8 cellular contexts compared by ENCODE assay signal in genomic region chr17:65561394-65562205, GRCh38. TPM values are rescaled to one million over a fixed set of nuclear protein-coding genes. Genes with fewer than 3 reads are reported as not detected.
DNase-seq lines count a peak whose midpoint lies in the region; ATAC-seq, FAIRE-seq and TF ChIP-seq lines count a peak whose summit lies in the region.

Gene AXIN2, minus strand, starts transcription at chr17:65561648. Its CDS starts 3,028 bp downstream, at chr17:65558620.

- H3K9me3 Mint-ChIP-seq in activated CD8-positive, alpha-beta memory T cell treated with anti-CD3 and anti-CD28 coated beads, Interleukin-2, amount 10 ng/mL, durations not matched to agents 7 days and 5 days (ENCODE audit: low read depth) = no peaks in the 10 kb centered on the region

- DNase-seq in AML-193 (lab: John Stamatoyannopoulos, UW) (peak; percentile 57 to 67), NCI-H69 (lab: John Stamatoyannopoulos, UW) (peak; percentile 96), H1 (ENCODE audit: low read depth in 1 of 2, low spot score in 2 of 2) (peak; percentile 62 to 89), mesendoderm (peak; percentile 98)
- DNase-seq in activated CD8-positive, alpha-beta memory T cell treated with anti-CD3 and anti-CD28 coated beads, Interleukin-2, amount 10 ng/mL, durations not matched to agents 7 days and 5 days = peak; percentile 86
- peak; percentile 65 for DNase-seq in stimulated activated CD8-positive, alpha-beta memory T cell treated with anti-CD3 and anti-CD28 coated beads, Interleukin-12 subunit alpha, Interleukin-12 subunit beta, amount 100 ng/mL, for 24 hours (ENCODE audit: extremely low read depth)

- peak within 1 kb of the TSS; percentile 72; the same call in 1 of the 2 replicates for H2BK5ac ChIP-seq in H1 (ENCODE audit: low read depth, low read length)
- no peak within 1 kb of the TSS for H2BK5ac ChIP-seq in mesendoderm (ENCODE audit: low read length)

- TF ChIP-seq CTCF in H1 (IDR thresholded peaks at IDR 0.05; ENCODE audit: control extremely low read depth in 1 of 3, insufficient read depth in 1 of 3, low read depth in 1 of 3, low read length in 3 of 3) = no peak

- peak within 1 kb of the TSS; percentile 78; the same call in 1 of the 2 replicates for H2AK5ac ChIP-seq in H1 (ENCODE audit: low read depth, low read length)
- no peak within 1 kb of the TSS for H2AK5ac ChIP-seq in mesendoderm (ENCODE audit: low read length)

- H3K27ac ChIP-seq in H1 (ENCODE audit: low read depth, low read length) (peak within 1 kb of the TSS; percentile 27; the same call in 1 of the 2 replicates), mesendoderm (ENCODE audit: low read depth, low read length) (peak within 1 kb of the TSS; percentile 99)

- H4K5ac ChIP-seq in H1 (ENCODE audit: insufficient read length, low read depth, low read length) (peak within 1 kb of the TSS; percentile 13), mesendoderm (ENCODE audit: low read length) (no peak within 1 kb of the TSS)

- H3K23ac ChIP-seq in H1 (ENCODE audit: insufficient read length) = peak within 1 kb of the TSS; percentile 84
- no peak within 1 kb of the TSS for H3K23ac ChIP-seq in mesendoderm (ENCODE audit: low read length)

- peak within 1 kb of the TSS; percentile 91; the same call in 1 of the 2 replicates for H3K18ac ChIP-seq in H1 (ENCODE audit: extremely low read depth, low read length)
- peak within 1 kb of the TSS; percentile 99 for H3K18ac ChIP-seq in mesendoderm (ENCODE audit: low read length)

- no peak for TF ChIP-seq EP300 in H1 (IDR thresholded peaks at IDR 0.05; ENCODE audit: borderline replicate concordance in 1 of 2, low read depth in 2 of 2, low read length in 2 of 2)

- TF ChIP-seq RAD21 in H1 (IDR thresholded peaks at IDR 0.05 in 1 of 2, conservative IDR thresholded peaks at IDR 0.05 in 1 of 2; ENCODE audit: low read depth in 2 of 2, low read length in 2 of 2) = peak; percentile 29 to 41; a peak in 3 of 4 replicates

- H3K4me3 ChIP-seq in H1 (ENCODE audit: extremely low read depth in 1 of 4, insufficient read depth in 2 of 4, low read depth in 3 of 4, low read length in 4 of 4) (peak within 1 kb of the TSS; percentile 49 to 93 (median 91)), mesendoderm (ENCODE audit: low read length) (peak within 1 kb of the TSS; percentile 64)

- no peak for FAIRE-seq in H1 (lab: Jason Lieb, UNC)

- H4K20me1 ChIP-seq in H1 (replicated peaks in 1 of 2; ENCODE audit: control insufficient read depth in 1 of 2, insufficient read depth in 2 of 2, low read length in 2 of 2) = peaks cover 16% of the 10 kb centered on the region in 2 experiments

- ATAC-seq in GM19328 (IDR thresholded peaks at IDR 0.05; ENCODE audit: unreplicated experiment) (peak; percentile 77), HG03460 (IDR thresholded peaks at IDR 0.05; ENCODE audit: unreplicated experiment) (peak; percentile 82)
- ATAC-seq in activated CD8-positive, alpha-beta memory T cell treated with anti-CD3 and anti-CD28 coated beads, Interleukin-2, amount 10 ng/mL, durations not matched to agents 7 days and 5 days = peak; percentile 91

- H3K56ac ChIP-seq in H1 (replicated peaks; ENCODE audit: insufficient read length, low read depth, low read length) (peak within 1 kb of the TSS; percentile 34), mesendoderm (ENCODE audit: low read length) (peak within 1 kb of the TSS; percentile 86)

- peaks cover 18% of the 10 kb centered on the region for H3K27me3 Mint-ChIP-seq in activated CD8-positive, alpha-beta memory T cell treated with anti-CD3 and anti-CD28 coated beads, Interleukin-2, amount 10 ng/mL, durations not matched to agents 7 days and 5 days

- POLR2A ChIA-PET in H1 (lab: Charles Lee; ENCODE audit: partially characterized antibody) = interaction anchor here (0.7 to 2.3 kb wide), 2 partner anchors 11 to 448 kb away, joined by 3 to 8 read pairs; no protein-coding TSS in a partner anchor

- H3K9ac ChIP-seq in H1 (replicated peaks in 1 of 4; ENCODE audit: extremely low read depth in 1 of 4, low read depth in 3 of 4, low read length in 3 of 4) (peak within 1 kb of the TSS in 3 of 4 experiments; percentile 45 to 65 (median 56); a peak in 5 of 7 replicates), mesendoderm (ENCODE audit: low read length) (peak within 1 kb of the TSS; percentile 75)

- TF ChIP-seq POLR2A in H1 (IDR thresholded peaks at IDR 0.05; ENCODE audit: control extremely low read depth in 1 of 2, low read depth in 2 of 2, low read length in 2 of 2) = no peak

- peak within 1 kb of the TSS; percentile 93; the same call in 1 of the 2 replicates for H2BK12ac ChIP-seq in H1 (ENCODE audit: low read depth, low read length)

- H4K8ac ChIP-seq in H1 (ENCODE audit: extremely low read depth, insufficient read depth, low read length) = peak within 1 kb of the TSS; percentile 77
- peak within 1 kb of the TSS; percentile 76 for H4K8ac ChIP-seq in mesendoderm (ENCODE audit: low read depth, low read length)

- no peak within 1 kb of the TSS for H3K27ac Mint-ChIP-seq in activated CD8-positive, alpha-beta memory T cell treated with anti-CD3 and anti-CD28 coated beads, Interleukin-2, amount 10 ng/mL, durations not matched to agents 7 days and 5 days

- H3K27me3 ChIP-seq in H1 (replicated peaks in 1 of 4; ENCODE audit: control insufficient read depth in 3 of 4, extremely low read depth in 1 of 4, insufficient read depth in 3 of 4, low read length in 3 of 4) (peaks cover 0 to 7% (median 1%) of the 10 kb centered on the region in 4 experiments; a peak in 2 of 7 replicates), mesendoderm (ENCODE audit: insufficient read depth, low read length, poor library complexity) (no peaks in the 10 kb centered on the region)

- peaks cover 11% of the 10 kb centered on the region for H3K23me2 ChIP-seq in H1 (ENCODE audit: low read depth, low read length)

- H4K91ac ChIP-seq in H1 (replicated peaks; ENCODE audit: insufficient read length, low read length) = peak within 1 kb of the TSS; percentile 93

- H3K14ac ChIP-seq in H1 (ENCODE audit: insufficient read length) = no peak within 1 kb of the TSS

- H3K4me1 ChIP-seq in H1 (replicated peaks in 1 of 4; ENCODE audit: control insufficient read depth in 3 of 4, insufficient read depth in 4 of 4, low read length in 3 of 4) (peaks cover 4 to 22% (median 15%) of the 10 kb centered on the region in 4 experiments), mesendoderm (ENCODE audit: control insufficient read depth, low read depth, low read length) (peaks cover 19% of the 10 kb centered on the region)

- H3K79me2 ChIP-seq in H1 (ENCODE audit: control insufficient read depth in 1 of 2, insufficient read depth in 2 of 2, low read length in 2 of 2) (peaks cover 0 to 18% of the 10 kb centered on the region in 2 experiments; a peak in 3 of 4 replicates), mesendoderm (ENCODE audit: control insufficient read depth, insufficient read depth, low read length) (peaks cover 34% of the 10 kb centered on the region)

- peak within 1 kb of the TSS; percentile 87 for H3K4ac ChIP-seq in H1 (replicated peaks; ENCODE audit: insufficient read length, low read depth, low read length)
- H3K4ac ChIP-seq in mesendoderm (ENCODE audit: low read depth, low read length) = peak within 1 kb of the TSS; percentile 97

- H2AFZ ChIP-seq in H1 (ENCODE audit: low read length) = no peak within 1 kb of the TSS

- CTCF ChIA-PET in activated CD8-positive, alpha-beta memory T cell treated with anti-CD3 and anti-CD28 coated beads, Interleukin-2, amount 10 ng/mL, durations not matched to agents 7 days and 5 days (lab: Charles Lee) = no interaction called here
- CTCF ChIA-PET in H1 (lab: Charles Lee; ENCODE audit: partially characterized antibody) = no interaction called here

- H3K4me2 ChIP-seq in H1 (ENCODE audit: insufficient read depth in 1 of 2, low read depth in 2 of 2, low read length in 2 of 2) (peak within 1 kb of the TSS; percentile 57 to 72), mesendoderm (ENCODE audit: low read length) (peak within 1 kb of the TSS; percentile 39)

- peak within 1 kb of the TSS; percentile 92; the same call in 1 of the 2 replicates for H2BK15ac ChIP-seq in H1 (ENCODE audit: low read length)
- peak within 1 kb of the TSS; percentile 87 for H2BK15ac ChIP-seq in mesendoderm (replicated peaks; ENCODE audit: low read depth)

- WGBS in H1 (ENCODE audit: extremely low coverage in 1 of 2, insufficient coverage in 1 of 2, insufficient read length in 1 of 2, insufficient replicate concordance in 2 of 2, low coverage in 1 of 2, low lambda C conversion rate in 2 of 2, missing lambda C conversion rate in 1 of 2), 2 experiments = 12% methylated on average over 16 of the region's 68 CpGs; no CpG with 5 or more reads in 1 of the 2 experiments
- no CpG with 5 or more reads among the region's 68 CpGs for WGBS in mesendoderm (ENCODE audit: extremely low coverage, insufficient coverage, low lambda C conversion rate)

- no peaks in the 10 kb centered on the region for H3K36me3 Mint-ChIP-seq in activated CD8-positive, alpha-beta memory T cell treated with anti-CD3 and anti-CD28 coated beads, Interleukin-2, amount 10 ng/mL, durations not matched to agents 7 days and 5 days

- H3K79me1 ChIP-seq in H1 (ENCODE audit: low read depth, low read length) (peaks cover 8% of the 10 kb centered on the region; the same call in 1 of the 2 replicates), mesendoderm (ENCODE audit: low read length) (peaks cover 6% of the 10 kb centered on the region)

- peak within 1 kb of the TSS; percentile 66 for H3K4me3 Mint-ChIP-seq in activated CD8-positive, alpha-beta memory T cell treated with anti-CD3 and anti-CD28 coated beads, Interleukin-2, amount 10 ng/mL, durations not matched to agents 7 days and 5 days

- H3K36me3 ChIP-seq in H1 (ENCODE audit: control insufficient read depth in 2 of 4, insufficient read depth in 4 of 4, low read length in 3 of 4) (peaks cover 0 to 16% (median 10%) of the 10 kb centered on the region in 4 experiments; a peak in 5 of 8 replicates), mesendoderm (ENCODE audit: control insufficient read depth, insufficient read depth, low read length) (peaks cover 7% of the 10 kb centered on the region)

- H2BK120ac ChIP-seq in H1 (replicated peaks; ENCODE audit: low read depth, low read length) = peak within 1 kb of the TSS; percentile 98
- H2BK120ac ChIP-seq in mesendoderm (ENCODE audit: low read depth, low read length) = peak within 1 kb of the TSS; percentile 96

- no peaks in the 10 kb centered on the region for H3K9me3 ChIP-seq in H1 (ENCODE audit: insufficient read depth in 2 of 2, low read depth in 1 of 2, low read length in 1 of 2)

- peak within 1 kb of the TSS; percentile 97 for H2BK20ac ChIP-seq in H1 (ENCODE audit: low read length)

- H3K4me1 Mint-ChIP-seq in activated CD8-positive, alpha-beta memory T cell treated with anti-CD3 and anti-CD28 coated beads, Interleukin-2, amount 10 ng/mL, durations not matched to agents 7 days and 5 days = peaks cover 17% of the 10 kb centered on the region

RNA-seq across cellular contexts. Expression of gene AXIN2, which starts in this region (rescaled TPM):
- under 1 TPM; 0.61 to 0.75 TPM for total RNA-seq in activated CD8-positive, alpha-beta memory T cell treated with anti-CD3 and anti-CD28 coated beads, Interleukin-2, amount 10 ng/mL, durations not matched to agents 7 days and 5 days
- total RNA-seq in H1 (2021; fragmentation: NEBNext Ultra II Directional; extraction: Animal tissue kit (Norgen Biotek cat#: 25700)) = 31.7 and 33.4 TPM in 2 replicates
- polyA plus RNA-seq in H1 (2011; rRNA removed) = 17.7 and 24.2 TPM in 2 replicates
- polyA plus RNA-seq in H1 (2011; cell fraction: cytosol; rRNA removed) = 19.3 TPM
- 36.2 TPM for polyA plus RNA-seq in H1 (2011; cell fraction: nucleus; rRNA removed)
- 18.3 to 25.8 TPM (median 20.3 TPM) in 4 replicates for polyA plus RNA-seq in H1 (2012, experiment 1 of 2)
- 9.2 TPM for polyA plus RNA-seq in H1 (2012, experiment 2 of 2)
- 17.7 TPM for polyA plus RNA-seq in H1 (2013, experiment 1 of 2)
- polyA plus RNA-seq in H1 (2013, experiment 2 of 2) = 15.4 TPM
- 14.1 and 21.3 TPM in 2 replicates for polyA minus RNA-seq in H1 (2011; rRNA and poly(A)+ RNA removed)
- 21.3 TPM for polyA minus RNA-seq in H1 (2011; cell fraction: cytosol; rRNA and poly(A)+ RNA removed)
- 44.5 TPM for polyA minus RNA-seq in H1 (2011; cell fraction: nucleus; rRNA and poly(A)+ RNA removed)
- 28.1 TPM for polyA plus RNA-seq in mesendoderm (2013, experiment 1 of 2)
- 28.5 TPM for polyA plus RNA-seq in mesendoderm (2013, experiment 2 of 2)

Comparison
In these comparisons a context has a peak if more than half of its experiments do, and no peak if none do; other contexts are left out.
1. Peak in every context shown above with its lines: DNase-seq, ATAC-seq, H3K4me3 ChIP-seq and H3K27ac ChIP-seq.
2. RNA of gene AXIN2 (total RNA-seq): 31.7 to 33.4 TPM in H1; 0.61 to 0.75 TPM in activated CD8-positive, alpha-beta memory T cell treated with anti-CD3 and anti-CD28 coated beads, Interleukin-2, amount 10 ng/mL, durations not matched to agents 7 days and 5 days; every median in the first group is over 10 times any median in the second.
3. Peak in DNase-seq and ATAC-seq in activated CD8-positive, alpha-beta memory T cell treated with anti-CD3 and anti-CD28 coated beads, Interleukin-2, amount 10 ng/mL, durations not matched to agents 7 days and 5 days; RNA of the gene not detected or under 1 TPM.